In genomic region chr17:2214887-2215615, GRCh38 we compare ENCODE assay signal across 8 cellular contexts.
A peak's percentile ranks its signal among the peaks of the same experiment; 100 is the strongest.
DNase-seq lines count a peak whose midpoint lies in the region; ATAC-seq and TF ChIP-seq lines count a peak whose summit lies in the region.

No MANE protein-coding gene starts in this region.

- peak overlapping the region; percentile 42 to 51 for H3K4me3 ChIP-seq in ascending aorta
- H3K4me3 ChIP-seq in tibial nerve: peak overlapping the region in 2 of 4 donors; percentile 2 to 33

- H3K27ac ChIP-seq in ascending aorta (peak overlapping the region; percentile 88 to 94), tibial nerve (peak overlapping the region; percentile 56 to 95 (median 86))

- intact Hi-C loops in ascending aorta (cut with DNase I): loop anchor here (1.0 kb wide), 1 partner anchor 43 kb away; no protein-coding TSS in a partner anchor
- intact Hi-C loops in left colon (cut with DNase I, micrococcal nuclease): no loop called here

- ATAC-seq in left colon: no peak

- no peak for TF ChIP-seq EP300 in tibial nerve (IDR thresholded peaks at IDR 0.05)

- peak; percentile 53 for DNase-seq in activated CD8-positive, alpha-beta memory T cell treated with anti-CD3 and anti-CD28 coated beads for 24 hours
- no peak for DNase-seq in activated CD8-positive, alpha-beta memory T cell treated with anti-CD3 and anti-CD28 coated beads, Interleukin-2, amount 50 U/mL, for 4 hours
- DNase-seq in ascending aorta (ENCODE audit: low spot score in 2 of 2): peak; percentile 39 to 89
- peak; percentile 53 for DNase-seq in left colon
- no peak for DNase-seq in tibial nerve (ENCODE audit: low spot score in 2 of 2)
- DNase-seq in NCI-H2081 (lab: John Stamatoyannopoulos, UW): no peak
- DNase-seq in middle frontal gyrus (ENCODE audit: extremely low spot score, low spot score): no peak
- DNase-seq in GM13976 (ENCODE audit: low spot score): no peak

- H3K36me3 ChIP-seq in ascending aorta (no peaks in the 10 kb centered on the region), tibial nerve (no peaks in the 10 kb centered on the region)

- in situ Hi-C loops in GM13976 (cut with MboI; ENCODE audit: low sequenced_read_pairs, unreplicated experiment): no loop called here

- H3K27me3 ChIP-seq in ascending aorta (no peaks in the 10 kb centered on the region), tibial nerve (no peaks in the 10 kb centered on the region)

- WGBS in tibial nerve, 2 donors: 23 to 26% methylated on average over 11 of the region's 11 CpGs

- H3K9me3 ChIP-seq in ascending aorta (no peaks in the 10 kb centered on the region), tibial nerve (no peaks in the 10 kb centered on the region)

- no peak for TF ChIP-seq CTCF in ascending aorta (IDR thresholded peaks at IDR 0.05)
- no peak for TF ChIP-seq CTCF in tibial nerve (IDR thresholded peaks at IDR 0.05)
- no peak for TF ChIP-seq CTCF in GM13976 (IDR thresholded peaks at IDR 0.05; ENCODE audit: borderline replicate concordance, control extremely low read depth, extremely low read depth, insufficient read depth, missing control alignments)

- H3K4me1 ChIP-seq in ascending aorta (peaks cover 18 to 50% of the 10 kb centered on the region in 2 donors), tibial nerve (peaks cover 0 to 71% (median 39%) of the 10 kb centered on the region in 4 donors)

- no peak for TF ChIP-seq POLR2A in tibial nerve (IDR thresholded peaks at IDR 0.05)

Comparison
In these comparisons a context has a peak if more than half of its experiments do, and no peak if none do; other contexts are left out.
1. DNase-seq: peak in activated CD8-positive, alpha-beta memory T cell treated with anti-CD3 and anti-CD28 coated beads for 24 hours (single experiment), ascending aorta (2 of 2) and left colon (2 of 2); none in activated CD8-positive, alpha-beta memory T cell treated with anti-CD3 and anti-CD28 coated beads, Interleukin-2, amount 50 U/mL, for 4 hours (single experiment), tibial nerve (0 of 2), NCI-H2081 (0 of 2), middle frontal gyrus (single experiment) and GM13976 (single experiment).